1 cellular context compared by ENCODE assay signal in the genomic region with DNA sequence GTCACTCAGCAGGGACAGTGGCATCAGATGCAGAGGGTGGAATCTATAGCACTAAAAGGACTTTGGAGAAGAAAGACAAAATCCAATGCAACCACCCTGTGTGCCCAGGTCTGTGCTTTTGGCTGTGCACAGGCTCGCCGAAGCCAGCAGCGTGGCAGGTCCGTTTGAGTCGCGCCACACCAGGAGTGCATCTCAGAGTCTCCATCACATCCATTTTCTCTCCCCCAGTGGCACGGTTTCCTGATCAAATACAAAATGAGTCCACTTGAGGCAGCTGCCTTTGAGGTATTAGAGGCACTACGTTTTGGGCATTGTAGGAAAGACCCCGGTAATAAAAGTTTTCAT.
TF ChIP-seq lines count a peak whose summit lies in the region.

No MANE protein-coding gene starts in this region.

TF ChIP-seq in GM23338, 12 proteins besides CTCF, POLR2A, EP300 and RAD21 (continued from another document):
- TF ChIP-seq, protein P1, sequence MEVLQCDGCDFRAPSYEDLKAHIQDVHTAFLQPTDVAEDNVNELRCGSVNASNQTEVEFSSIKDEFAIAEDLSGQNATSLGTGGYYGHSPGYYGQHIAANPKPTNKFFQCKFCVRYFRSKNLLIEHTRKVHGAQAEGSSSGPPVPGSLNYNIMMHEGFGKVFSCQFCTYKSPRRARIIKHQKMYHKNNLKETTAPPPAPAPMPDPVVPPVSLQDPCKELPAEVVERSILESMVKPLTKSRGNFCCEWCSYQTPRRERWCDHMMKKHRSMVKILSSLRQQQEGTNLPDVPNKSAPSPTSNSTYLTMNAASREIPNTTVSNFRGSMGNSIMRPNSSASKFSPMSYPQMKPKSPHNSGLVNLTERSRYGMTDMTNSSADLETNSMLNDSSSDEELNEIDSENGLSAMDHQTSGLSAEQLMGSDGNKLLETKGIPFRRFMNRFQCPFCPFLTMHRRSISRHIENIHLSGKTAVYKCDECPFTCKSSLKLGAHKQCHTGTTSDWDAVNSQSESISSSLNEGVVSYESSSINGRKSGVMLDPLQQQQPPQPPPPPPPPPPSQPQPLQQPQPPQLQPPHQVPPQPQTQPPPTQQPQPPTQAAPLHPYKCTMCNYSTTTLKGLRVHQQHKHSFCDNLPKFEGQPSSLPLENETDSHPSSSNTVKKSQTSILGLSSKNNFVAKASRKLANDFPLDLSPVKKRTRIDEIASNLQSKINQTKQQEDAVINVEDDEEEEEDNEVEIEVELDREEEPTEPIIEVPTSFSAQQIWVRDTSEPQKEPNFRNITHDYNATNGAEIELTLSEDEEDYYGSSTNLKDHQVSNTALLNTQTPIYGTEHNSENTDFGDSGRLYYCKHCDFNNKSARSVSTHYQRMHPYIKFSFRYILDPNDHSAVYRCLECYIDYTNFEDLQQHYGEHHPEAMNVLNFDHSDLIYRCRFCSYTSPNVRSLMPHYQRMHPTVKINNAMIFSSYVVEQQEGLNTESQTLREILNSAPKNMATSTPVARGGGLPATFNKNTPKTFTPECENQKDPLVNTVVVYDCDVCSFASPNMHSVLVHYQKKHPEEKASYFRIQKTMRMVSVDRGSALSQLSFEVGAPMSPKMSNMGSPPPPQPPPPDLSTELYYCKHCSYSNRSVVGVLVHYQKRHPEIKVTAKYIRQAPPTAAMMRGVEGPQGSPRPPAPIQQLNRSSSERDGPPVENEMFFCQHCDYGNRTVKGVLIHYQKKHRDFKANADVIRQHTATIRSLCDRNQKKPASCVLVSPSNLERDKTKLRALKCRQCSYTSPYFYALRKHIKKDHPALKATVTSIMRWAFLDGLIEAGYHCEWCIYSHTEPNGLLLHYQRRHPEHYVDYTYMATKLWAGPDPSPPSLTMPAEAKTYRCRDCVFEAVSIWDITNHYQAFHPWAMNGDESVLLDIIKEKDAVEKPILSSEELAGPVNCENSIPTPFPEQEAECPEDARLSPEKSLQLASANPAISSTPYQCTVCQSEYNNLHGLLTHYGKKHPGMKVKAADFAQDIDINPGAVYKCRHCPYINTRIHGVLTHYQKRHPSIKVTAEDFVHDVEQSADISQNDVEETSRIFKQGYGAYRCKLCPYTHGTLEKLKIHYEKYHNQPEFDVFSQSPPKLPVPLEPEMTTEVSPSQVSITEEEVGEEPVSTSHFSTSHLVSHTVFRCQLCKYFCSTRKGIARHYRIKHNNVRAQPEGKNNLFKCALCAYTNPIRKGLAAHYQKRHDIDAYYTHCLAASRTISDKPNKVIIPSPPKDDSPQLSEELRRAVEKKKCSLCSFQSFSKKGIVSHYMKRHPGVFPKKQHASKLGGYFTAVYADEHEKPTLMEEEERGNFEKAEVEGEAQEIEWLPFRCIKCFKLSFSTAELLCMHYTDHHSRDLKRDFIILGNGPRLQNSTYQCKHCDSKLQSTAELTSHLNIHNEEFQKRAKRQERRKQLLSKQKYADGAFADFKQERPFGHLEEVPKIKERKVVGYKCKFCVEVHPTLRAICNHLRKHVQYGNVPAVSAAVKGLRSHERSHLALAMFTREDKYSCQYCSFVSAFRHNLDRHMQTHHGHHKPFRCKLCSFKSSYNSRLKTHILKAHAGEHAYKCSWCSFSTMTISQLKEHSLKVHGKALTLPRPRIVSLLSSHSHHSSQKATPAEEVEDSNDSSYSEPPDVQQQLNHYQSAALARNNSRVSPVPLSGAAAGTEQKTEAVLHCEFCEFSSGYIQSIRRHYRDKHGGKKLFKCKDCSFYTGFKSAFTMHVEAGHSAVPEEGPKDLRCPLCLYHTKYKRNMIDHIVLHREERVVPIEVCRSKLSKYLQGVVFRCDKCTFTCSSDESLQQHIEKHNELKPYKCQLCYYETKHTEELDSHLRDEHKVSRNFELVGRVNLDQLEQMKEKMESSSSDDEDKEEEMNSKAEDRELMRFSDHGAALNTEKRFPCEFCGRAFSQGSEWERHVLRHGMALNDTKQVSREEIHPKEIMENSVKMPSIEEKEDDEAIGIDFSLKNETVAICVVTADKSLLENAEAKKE (CRISPR knock-in tag; IDR thresholded peaks at IDR 0.05), result no peak
- TF ChIP-seq EZH2 (IDR thresholded peaks at IDR 0.05; ENCODE audit: low read depth, unreplicated experiment) (no peak), ZNF114 (CRISPR knock-in tag; IDR thresholded peaks at IDR 0.05) (no peak), EZH2phosphoT487 (IDR thresholded peaks at IDR 0.05; ENCODE audit: unreplicated experiment) (no peak), JUNB (IDR thresholded peaks at IDR 0.05; ENCODE audit: unreplicated experiment) (no peak), NANOG (IDR thresholded peaks at IDR 0.05; ENCODE audit: borderline replicate concordance) (no peak), REST (IDR thresholded peaks at IDR 0.05; ENCODE audit: unreplicated experiment) (no peak)
